In the genomic region with DNA sequence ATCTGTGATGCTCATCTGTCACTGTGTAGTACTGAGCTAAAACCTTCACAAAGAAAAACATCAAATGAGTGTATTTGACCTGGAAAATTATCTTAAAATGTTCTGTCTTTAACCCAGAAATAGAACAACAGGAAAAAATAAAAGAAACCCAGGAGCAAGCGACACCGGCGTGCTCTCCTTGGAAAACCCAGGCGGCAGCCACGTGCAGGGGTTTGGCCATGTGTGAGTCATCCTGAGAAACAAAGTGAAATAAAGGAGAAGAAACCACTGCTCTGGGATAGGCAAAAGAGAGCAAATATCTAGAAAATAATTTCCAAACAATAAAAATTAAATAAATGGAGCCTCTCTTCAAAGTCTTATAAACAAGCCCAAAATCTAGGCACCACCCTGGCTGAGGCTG, we compare ENCODE assay signal across 27 cellular contexts. TPM values are rescaled to one million over a fixed set of nuclear protein-coding genes. Genes with fewer than 3 reads are reported as not detected.
A peak's percentile ranks its signal among the peaks of the same experiment; 100 is the strongest.
DNase-seq lines count a peak whose midpoint lies in the region; ATAC-seq and TF ChIP-seq lines count a peak whose summit lies in the region.
"Had no signal": no experiment of that assay in that cellular context is flagged by ENCODE, and none has a peak within 500 bp of the region (broad histone marks: within the 10 kb centered on the region; RNA-seq: fewer than 3 reads in every experiment).

No MANE protein-coding gene starts in this region.

- no peak for ATAC-seq in activated T-cell treated with anti-CD3 and anti-CD28 coated beads, Interleukin-2, amount 50 U/mL, for 72 hours (replicated peaks in 1 of 2)
- no peak for ATAC-seq in T-cell (replicated peaks in 1 of 4)
- ATAC-seq in stimulated activated effector memory CD8-positive, alpha-beta T cell treated with anti-CD3 and anti-CD28 coated beads, Interleukin-12 subunit alpha, Interleukin-12 subunit beta, amount 100 ng/mL, for 72 hours: no peak
- ATAC-seq: GM12878, GM23338 had no signal

- H3K36me3 Mint-ChIP-seq in activated T-cell treated with anti-CD3 and anti-CD28 coated beads, Interleukin-2, amount 50 U/mL, for 72 hours (ENCODE audit: insufficient read depth in 2 of 2): peaks cover 5 to 22% of the 10 kb centered on the region in 2 donors
- peaks cover 34% of the 10 kb centered on the region for H3K36me3 Mint-ChIP-seq in T-cell
- peaks cover 61% of the 10 kb centered on the region for H3K36me3 Mint-ChIP-seq in stimulated activated effector memory CD8-positive, alpha-beta T cell treated with anti-CD3 and anti-CD28 coated beads, Interleukin-12 subunit alpha, Interleukin-12 subunit beta, amount 100 ng/mL, for 72 hours

- no peaks in the 10 kb centered on the region for H3K9me3 ChIP-seq in right atrium auricular region
- H3K9me3 ChIP-seq: sigmoid colon had no signal

- H3K4me1 Mint-ChIP-seq in activated T-cell treated with anti-CD3 and anti-CD28 coated beads, Interleukin-2, amount 50 U/mL, for 72 hours (ENCODE audit: low read depth): no peaks in the 10 kb centered on the region
- H3K4me1 Mint-ChIP-seq in T-cell: peaks cover 6 to 53% (median 38%) of the 10 kb centered on the region in 3 donors
- H3K4me1 Mint-ChIP-seq in stimulated activated effector memory CD8-positive, alpha-beta T cell treated with anti-CD3 and anti-CD28 coated beads, Interleukin-12 subunit alpha, Interleukin-12 subunit beta, amount 100 ng/mL, for 72 hours: peaks cover 67% of the 10 kb centered on the region
- H3K4me1 Mint-ChIP-seq: brain, GM23338, nephron had no signal

- no peak for TF ChIP-seq CTCF in fibroblast of pulmonary artery (IDR thresholded peaks at IDR 0.05; ENCODE audit: low read length, missing control alignments)
- TF ChIP-seq CTCF in right atrium auricular region (IDR thresholded peaks at IDR 0.05): no peak
- no peak for TF ChIP-seq CTCF in foreskin fibroblast (IDR thresholded peaks at IDR 0.05; ENCODE audit: low read depth, low read length)

- H3K27ac ChIP-seq in right atrium auricular region: no peak overlapping the region
- H3K27ac ChIP-seq: sigmoid colon had no signal

- no peaks in the 10 kb centered on the region for H3K9me3 Mint-ChIP-seq in activated T-cell treated with anti-CD3 and anti-CD28 coated beads, Interleukin-2, amount 50 U/mL, for 72 hours
- no peaks in the 10 kb centered on the region for H3K9me3 Mint-ChIP-seq in T-cell
- no peaks in the 10 kb centered on the region for H3K9me3 Mint-ChIP-seq in stimulated activated effector memory CD8-positive, alpha-beta T cell treated with anti-CD3 and anti-CD28 coated beads, Interleukin-12 subunit alpha, Interleukin-12 subunit beta, amount 100 ng/mL, for 72 hours
- H3K9me3 Mint-ChIP-seq: activated T-helper 1 cell treated with anti-CD3 and anti-CD28 coated beads, Interleukin-12 subunit alpha, Interleukin-12 subunit beta, Interleukin-2, Interleukin-4 antibody, amounts not matched to agents 30 ng/mL and 10 ng/mL and 1 ng/mL, durations not matched to agents 14 hours and 24 hours and 36 hours; brain; CD4-positive, CD25-positive, alpha-beta regulatory T cell; GM23338; nephron had no signal

- no peaks in the 10 kb centered on the region for H3K4me1 ChIP-seq in right atrium auricular region
- H3K4me1 ChIP-seq: sigmoid colon had no signal

- peak overlapping the region; percentile 61 for H3K27ac Mint-ChIP-seq in activated T-cell treated with anti-CD3 and anti-CD28 coated beads, Interleukin-2, amount 50 U/mL, for 72 hours
- peak overlapping the region; percentile 80 to 90 for H3K27ac Mint-ChIP-seq in T-cell
- peak overlapping the region; percentile 96 for H3K27ac Mint-ChIP-seq in stimulated activated effector memory CD8-positive, alpha-beta T cell treated with anti-CD3 and anti-CD28 coated beads, Interleukin-12 subunit alpha, Interleukin-12 subunit beta, amount 100 ng/mL, for 72 hours
- H3K27ac Mint-ChIP-seq: brain, GM23338, nephron had no signal

- CTCF ChIA-PET in T-cell (lab: Charles Lee): interaction anchor here in 1 of 2 donors (0.6 to 2.2 kb wide), 2 partner anchors 8 to 43 kb away, joined by 3 to 14 read pairs; no protein-coding TSS in a partner anchor

- H3K4me3 ChIP-seq in fibroblast of pulmonary artery (replicated peaks; ENCODE audit: low read depth, low read length): no peak overlapping the region
- no peak overlapping the region for H3K4me3 ChIP-seq in right atrium auricular region
- no peak overlapping the region for H3K4me3 ChIP-seq in foreskin fibroblast (ENCODE audit: low read depth in 1 of 2, low read length in 2 of 2)
- H3K4me3 ChIP-seq: GM12878, GM23338, sigmoid colon had no signal

- H3K36me3 ChIP-seq in right atrium auricular region: peaks cover 5% of the 10 kb centered on the region

- no peaks in the 10 kb centered on the region for H3K27me3 ChIP-seq in right atrium auricular region
- H3K27me3 ChIP-seq: sigmoid colon had no signal

- H3K4me3 Mint-ChIP-seq in activated T-cell treated with anti-CD3 and anti-CD28 coated beads, Interleukin-2, amount 50 U/mL, for 72 hours: no peak overlapping the region
- peak overlapping the region in 2 of 3 donors; percentile 18 to 39 for H3K4me3 Mint-ChIP-seq in T-cell
- H3K4me3 Mint-ChIP-seq in stimulated activated effector memory CD8-positive, alpha-beta T cell treated with anti-CD3 and anti-CD28 coated beads, Interleukin-12 subunit alpha, Interleukin-12 subunit beta, amount 100 ng/mL, for 72 hours: no peak overlapping the region
- H3K4me3 Mint-ChIP-seq: activated T-helper 1 cell treated with anti-CD3 and anti-CD28 coated beads, Interleukin-12 subunit alpha, Interleukin-12 subunit beta, Interleukin-2, Interleukin-4 antibody, amounts not matched to agents 30 ng/mL and 10 ng/mL and 1 ng/mL, durations not matched to agents 14 hours and 24 hours and 36 hours; brain; GM23338; nephron had no signal

- POLR2A ChIA-PET in T-cell (lab: Charles Lee): no interaction called here

- no peak for DNase-seq in activated T-cell treated with anti-CD3 and anti-CD28 coated beads, Interleukin-2, amount 50 U/mL, for 72 hours
- DNase-seq in activated T-cell treated with anti-CD3 and anti-CD28 coated beads, Interleukin-2, amount 50 U/mL, for 48 hours: no peak
- no peak for DNase-seq in T-cell
- DNase-seq in fibroblast of pulmonary artery (ENCODE audit: low read depth): peak; percentile 24
- no peak for DNase-seq in stimulated activated effector memory CD8-positive, alpha-beta T cell treated with anti-CD3 and anti-CD28 coated beads, Interleukin-12 subunit alpha, Interleukin-12 subunit beta, amount 100 ng/mL, for 72 hours (ENCODE audit: low spot score in 2 of 2)
- no peak for DNase-seq in NCI-H510A (lab: John Stamatoyannopoulos, UW)
- DNase-seq in right atrium auricular region (ENCODE audit: low spot score): no peak
- DNase-seq in foreskin fibroblast: no peak
- DNase-seq: CD4-positive, CD25-positive, alpha-beta regulatory T cell; cortex of kidney; DMS53; foreskin melanocyte; hippocampal formation; kidney; mesendoderm; NCI-H1417 treated with DMSO at 0.1 percent for 48 hours; NCI-H526 treated with DMSO at 0.1 percent for 48 hours; posterior cingulate gyrus; Right ventricle myocardium superior; sigmoid colon had no signal

- no peaks in the 10 kb centered on the region for H3K27me3 Mint-ChIP-seq in activated T-cell treated with anti-CD3 and anti-CD28 coated beads, Interleukin-2, amount 50 U/mL, for 72 hours (ENCODE audit: low read depth)
- no peaks in the 10 kb centered on the region for H3K27me3 Mint-ChIP-seq in T-cell
- H3K27me3 Mint-ChIP-seq: activated naive CD8-positive, alpha-beta T cell had no signal

RNA-seq across cellular contexts. Expression of gene TMEM128, which starts 20.0 kb away (rescaled TPM):
- 10 to 100 TPM; 26.2 to 31.2 TPM for total RNA-seq in activated T-cell treated with anti-CD3 and anti-CD28 coated beads, Interleukin-2, amount 50 U/mL, for 72 hours
- total RNA-seq in T-cell (10 to 100 TPM in 4 of 5 donors, 1 to 10 TPM in 1; 9.9 to 22.8 (median 16.7) TPM), right atrium auricular region (10 to 100 TPM; 14.5 to 14.9 TPM)

RNA-seq across cellular contexts. Expression of gene LYAR, which starts 22.0 kb away (rescaled TPM):
- 10 to 100 TPM; 25.5 to 41.0 TPM for total RNA-seq in activated T-cell treated with anti-CD3 and anti-CD28 coated beads, Interleukin-2, amount 50 U/mL, for 72 hours
- total RNA-seq in T-cell (10 to 100 TPM; 21.0 to 46.3 (median 31.7) TPM), right atrium auricular region (10 to 100 TPM; 14.2 to 20.8 TPM)

RNA-seq across cellular contexts. Expression of gene ZBTB49, which starts 22.1 kb away (rescaled TPM):
- total RNA-seq in activated T-cell treated with anti-CD3 and anti-CD28 coated beads, Interleukin-2, amount 50 U/mL, for 72 hours: 1 to 10 TPM; 6.4 to 8.2 TPM
- total RNA-seq in T-cell: 10 to 100 TPM in 3 of 5 donors, 1 to 10 TPM in 2; 7.9 to 17.1 (median 11.4) TPM
- total RNA-seq in right atrium auricular region: 10 to 100 TPM in 1 of 2 donors, 1 to 10 TPM in 1; 4.7 to 12.9 TPM

RNA-seq across cellular contexts. Expression of gene OTOP1, which starts 41.3 kb away (rescaled TPM):
- total RNA-seq in activated T-cell treated with anti-CD3 and anti-CD28 coated beads, Interleukin-2, amount 50 U/mL, for 72 hours: not detected
- total RNA-seq in T-cell (not detected), right atrium auricular region (not detected)
- total RNA-seq: activated T-helper 1 cell treated with anti-CD3 and anti-CD28 coated beads, Interleukin-12 subunit alpha, Interleukin-12 subunit beta, Interleukin-2, Interleukin-4 antibody, amounts not matched to agents 30 ng/mL and 10 ng/mL and 1 ng/mL, durations not matched to agents 14 hours and 24 hours and 36 hours; CD4-positive, CD25-positive, alpha-beta regulatory T cell; GM12878; GM23338; kidney; Right ventricle myocardium superior; sigmoid colon; temporal lobe had no signal

Comparison
In these comparisons a context has a peak if more than half of its experiments do, and no peak if none do; other contexts are left out.
1. H3K4me3 Mint-ChIP-seq: peak in T-cell (2 of 3); none in activated T-cell treated with anti-CD3 and anti-CD28 coated beads, Interleukin-2, amount 50 U/mL, for 72 hours (0 of 2) and stimulated activated effector memory CD8-positive, alpha-beta T cell treated with anti-CD3 and anti-CD28 coated beads, Interleukin-12 subunit alpha, Interleukin-12 subunit beta, amount 100 ng/mL, for 72 hours (single experiment).
2. Peak in every context shown above with its lines, with median percentiles within 50 percentile points of each other: H3K27ac Mint-ChIP-seq.